ENCODE assay signal across 13 cellular contexts in the genomic region with DNA sequence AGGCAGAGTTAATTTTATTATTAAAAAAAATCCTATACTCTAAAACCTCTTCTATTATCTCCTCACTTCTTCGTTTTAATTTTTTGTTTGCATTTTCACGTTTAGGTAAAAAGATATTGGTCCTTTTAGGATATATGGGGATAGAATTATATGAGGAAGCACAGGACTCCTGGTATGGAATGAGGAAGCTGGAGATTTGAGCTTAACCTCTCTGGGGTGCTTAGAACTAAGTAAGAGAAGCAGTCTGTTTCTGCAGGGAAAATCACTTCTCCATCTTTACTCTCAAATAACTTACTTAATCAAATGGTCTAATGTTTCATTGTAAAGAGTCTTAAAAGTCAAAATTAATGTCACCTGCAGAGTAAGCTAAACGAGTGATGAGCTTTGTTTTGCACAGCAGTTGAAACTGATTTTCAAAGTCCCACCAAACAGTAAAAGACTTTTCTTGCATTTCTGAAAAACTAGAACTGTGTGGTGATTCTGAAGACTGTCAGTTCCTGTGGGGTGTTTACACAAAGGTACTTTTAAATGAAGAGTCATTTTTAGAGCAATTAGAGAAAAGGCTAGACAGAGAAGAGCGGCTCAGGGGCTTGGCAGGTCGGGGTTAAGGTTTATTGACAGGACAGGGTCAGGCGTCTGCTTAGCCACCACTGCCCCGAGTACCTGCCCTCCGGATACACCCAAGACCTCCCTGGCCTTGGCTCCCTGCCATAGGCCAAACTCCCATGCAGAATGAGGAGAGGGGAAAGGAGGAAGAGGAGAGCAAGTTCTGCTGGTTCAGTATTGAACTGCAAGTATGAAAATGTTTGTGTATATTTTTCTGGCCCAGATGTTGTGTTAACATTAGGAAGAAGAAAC. TPM values are rescaled to one million over a fixed set of nuclear protein-coding genes. Genes with fewer than 3 reads are reported as not detected.
DNase-seq lines count a peak whose midpoint lies in the region; ATAC-seq and TF ChIP-seq lines count a peak whose summit lies in the region.
"Had no signal": no experiment of that assay in that cellular context is flagged by ENCODE, and none has a peak within 500 bp of the region (broad histone marks: within the 10 kb centered on the region; RNA-seq: fewer than 3 reads in every experiment).

No MANE protein-coding gene starts in this region.

- POLR2A ChIA-PET in GM10248 (lab: Yijun Ruan, JAX): no interaction called here
- POLR2A ChIA-PET in activated CD4-positive, alpha-beta T cell treated with anti-CD3 and anti-CD28 coated beads for 36 hours (lab: Charles Lee): no interaction called here

- TF ChIP-seq CTCF in psoas muscle (IDR thresholded peaks at IDR 0.05): no peak
- no peak for TF ChIP-seq CTCF in GM10248 (IDR thresholded peaks at IDR 0.05; ENCODE audit: control extremely low read depth, extremely low read depth, low read depth, missing control alignments)

- no peaks in the 10 kb centered on the region for H3K36me3 ChIP-seq in psoas muscle (ENCODE audit: insufficient read depth in 1 of 2, low read depth in 1 of 2)
- H3K36me3 ChIP-seq: gastroesophageal sphincter had no signal

- H3K4me1 ChIP-seq in psoas muscle: peaks cover 10% of the 10 kb centered on the region

- no peaks in the 10 kb centered on the region for H3K9me3 Mint-ChIP-seq in dendritic cell treated with granulocyte-macrophage colony-stimulating factor and Interleukin-4, amounts not matched to agents 40 ng/mL and 50 ng/mL, for 4 days
- H3K9me3 Mint-ChIP-seq in activated CD4-positive, alpha-beta T cell treated with anti-CD3 and anti-CD28 coated beads for 36 hours (ENCODE audit: low read depth): no peaks in the 10 kb centered on the region
- H3K9me3 Mint-ChIP-seq: activated T-helper 17 cell treated with anti-CD3 and anti-CD28 coated beads, Interleukin-2, amount 50 U/mL, for 72 hours; memory B cell had no signal

- WGBS in psoas muscle, 3 donors: 48 to 53% (median 49%) methylated on average over 8 of the region's 8 CpGs

- H3K9me3 ChIP-seq in psoas muscle: no peaks in the 10 kb centered on the region
- H3K9me3 ChIP-seq: gastroesophageal sphincter had no signal

- no peaks in the 10 kb centered on the region for H3K36me3 Mint-ChIP-seq in dendritic cell treated with granulocyte-macrophage colony-stimulating factor and Interleukin-4, amounts not matched to agents 40 ng/mL and 50 ng/mL, for 4 days (ENCODE audit: low read depth)
- peaks cover 7% of the 10 kb centered on the region for H3K36me3 Mint-ChIP-seq in activated CD4-positive, alpha-beta T cell treated with anti-CD3 and anti-CD28 coated beads for 36 hours (ENCODE audit: low read depth)

- no peak overlapping the region for H3K27ac ChIP-seq in psoas muscle
- H3K27ac ChIP-seq: gastroesophageal sphincter had no signal

- no peaks in the 10 kb centered on the region for H3K27me3 Mint-ChIP-seq in dendritic cell treated with granulocyte-macrophage colony-stimulating factor and Interleukin-4, amounts not matched to agents 40 ng/mL and 50 ng/mL, for 4 days
- H3K27me3 Mint-ChIP-seq in activated CD4-positive, alpha-beta T cell treated with anti-CD3 and anti-CD28 coated beads for 36 hours: no peaks in the 10 kb centered on the region
- H3K27me3 Mint-ChIP-seq: activated T-helper 17 cell treated with anti-CD3 and anti-CD28 coated beads, Interleukin-2, amount 50 U/mL, for 72 hours; memory B cell had no signal

- peaks cover 27% of the 10 kb centered on the region for H3K4me1 Mint-ChIP-seq in dendritic cell treated with granulocyte-macrophage colony-stimulating factor and Interleukin-4, amounts not matched to agents 40 ng/mL and 50 ng/mL, for 4 days (ENCODE audit: low read depth)
- no peaks in the 10 kb centered on the region for H3K4me1 Mint-ChIP-seq in activated CD4-positive, alpha-beta T cell treated with anti-CD3 and anti-CD28 coated beads for 36 hours

- ATAC-seq in psoas muscle (peak in 1 of 4 donors; percentile 19), GM19455 (IDR thresholded peaks at IDR 0.05; ENCODE audit: unreplicated experiment) (no peak)
- no peak for ATAC-seq in activated CD4-positive, alpha-beta T cell treated with anti-CD3 and anti-CD28 coated beads for 36 hours
- ATAC-seq: activated T-helper 17 cell treated with anti-CD3 and anti-CD28 coated beads, Interleukin-2, amount 50 U/mL, for 72 hours; gastroesophageal sphincter had no signal

- intact Hi-C loops in dendritic cell treated with granulocyte-macrophage colony-stimulating factor and Interleukin-4, amounts not matched to agents 40 ng/mL and 50 ng/mL, for 4 days (cut with micrococcal nuclease): no loop called here
- intact Hi-C loops in psoas muscle (cut with DNase I): no loop called here
- intact Hi-C loops in activated CD4-positive, alpha-beta T cell treated with anti-CD3 and anti-CD28 coated beads for 36 hours (cut with DNase I, micrococcal nuclease): no loop called here

- DNase-seq in NCI-H146 (lab: John Stamatoyannopoulos, UW) (peak; percentile 37), NCI-H146 treated with DMSO at 0.1 percent for 48 hours (lab: John Stamatoyannopoulos, UW; ENCODE audit: unreplicated experiment) (no peak), NCI-H69 (lab: John Stamatoyannopoulos, UW) (peak; percentile 60), psoas muscle (no peak), GM10248 (ENCODE audit: extremely low spot score) (no peak)
- no peak for DNase-seq in activated CD4-positive, alpha-beta T cell treated with anti-CD3 and anti-CD28 coated beads for 36 hours
- DNase-seq: caudate nucleus, NCI-H345 had no signal

- no peaks in the 10 kb centered on the region for H3K27me3 ChIP-seq in psoas muscle (ENCODE audit: insufficient read depth in 3 of 3, low read length in 2 of 3)
- H3K27me3 ChIP-seq: gastroesophageal sphincter had no signal

- peak overlapping the region; percentile 17 for H3K4me3 ChIP-seq in psoas muscle
- H3K4me3 ChIP-seq: gastroesophageal sphincter had no signal

- H3K4me3 Mint-ChIP-seq in dendritic cell treated with granulocyte-macrophage colony-stimulating factor and Interleukin-4, amounts not matched to agents 40 ng/mL and 50 ng/mL, for 4 days: no peak overlapping the region
- no peak overlapping the region for H3K4me3 Mint-ChIP-seq in activated CD4-positive, alpha-beta T cell treated with anti-CD3 and anti-CD28 coated beads for 36 hours
- H3K4me3 Mint-ChIP-seq: activated T-helper 17 cell treated with anti-CD3 and anti-CD28 coated beads, Interleukin-2, amount 50 U/mL, for 72 hours; memory B cell had no signal

- CTCF ChIA-PET in GM10248 (lab: Yijun Ruan, JAX): interaction anchor here (1.3 to 3.0 kb wide), 3 partner anchors 9 to 18 kb away, joined by 4 to 9 read pairs (median 8); no protein-coding TSS in a partner anchor
- CTCF ChIA-PET in activated CD4-positive, alpha-beta T cell treated with anti-CD3 and anti-CD28 coated beads for 36 hours (lab: Charles Lee): interaction anchor here (0.9 to 1.0 kb wide), 2 partner anchors 9 to 17 kb away, joined by 3 read pairs; no protein-coding TSS in a partner anchor

- H3K27ac Mint-ChIP-seq in dendritic cell treated with granulocyte-macrophage colony-stimulating factor and Interleukin-4, amounts not matched to agents 40 ng/mL and 50 ng/mL, for 4 days: peak overlapping the region; percentile 13
- H3K27ac Mint-ChIP-seq in activated CD4-positive, alpha-beta T cell treated with anti-CD3 and anti-CD28 coated beads for 36 hours: no peak overlapping the region
- H3K27ac Mint-ChIP-seq: activated T-helper 17 cell treated with anti-CD3 and anti-CD28 coated beads, Interleukin-2, amount 50 U/mL, for 72 hours; memory B cell had no signal

RNA-seq across cellular contexts. Expression of a gene that starts 21.6 kb away (rescaled TPM):
- 10 to 100 TPM in 2 of 4 donors, 1 to 10 TPM in 2; 8.0 to 10.1 (median 10.0) TPM for total RNA-seq in psoas muscle
- 10 to 100 TPM in 1 of 3 donors, 1 to 10 TPM in 2; 6.3 to 12.4 (median 8.5) TPM for polyA plus RNA-seq in psoas muscle
- total RNA-seq in activated CD4-positive, alpha-beta T cell treated with anti-CD3 and anti-CD28 coated beads for 36 hours: 1 to 10 TPM; 5.3 to 6.0 TPM

Comparison
In these comparisons a context has a peak if more than half of its experiments do, and no peak if none do; other contexts are left out.
1. DNase-seq: peak in NCI-H146 (single experiment) and NCI-H69 (single experiment); none in NCI-H146 treated with DMSO at 0.1 percent for 48 hours (single experiment), psoas muscle (0 of 2), GM10248 (single experiment) and activated CD4-positive, alpha-beta T cell treated with anti-CD3 and anti-CD28 coated beads for 36 hours (single experiment).